Comparison of ENCODE assay signal across 14 cellular contexts in the genomic region with DNA sequence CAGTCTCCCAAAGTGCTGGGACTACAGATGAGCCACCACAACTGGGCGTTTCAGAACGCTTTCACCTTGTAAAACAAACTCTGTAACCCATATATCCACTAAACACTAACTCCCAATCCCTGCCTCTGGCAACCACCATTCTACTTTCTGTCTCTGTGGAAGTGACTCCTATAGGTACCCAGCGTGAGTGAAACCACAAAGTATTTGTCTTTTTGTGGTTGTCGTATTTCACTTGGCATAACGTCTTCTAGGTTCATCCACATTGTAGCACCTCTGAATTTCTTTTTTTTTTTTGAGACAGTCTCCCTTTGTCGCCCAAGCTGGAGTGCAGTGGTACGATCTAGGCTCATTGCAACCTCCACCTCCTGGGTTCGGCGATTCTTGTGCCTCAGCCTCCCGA. TPM values are rescaled to one million over a fixed set of nuclear protein-coding genes. Genes with fewer than 3 reads are reported as not detected.
DNase-seq lines count a peak whose midpoint lies in the region; ATAC-seq, FAIRE-seq and TF ChIP-seq lines count a peak whose summit lies in the region.
"Had no signal": no experiment of that assay in that cellular context is flagged by ENCODE, and none has a peak within 500 bp of the region (broad histone marks: within the 10 kb centered on the region; RNA-seq: fewer than 3 reads in every experiment).

No MANE protein-coding gene starts in this region.

- H3K27ac ChIP-seq in VCaP, result peak overlapping the region; percentile 42
- H3K27ac ChIP-seq: right atrium auricular region had no signal

- no peaks in the 10 kb centered on the region for H3K27me3 ChIP-seq in GM06990 (replicated peaks; ENCODE audit: control insufficient read depth, insufficient read depth, low read length)
- H3K27me3 ChIP-seq: right atrium auricular region had no signal

- ATAC-seq in GM21825 (IDR thresholded peaks at IDR 0.05; ENCODE audit: unreplicated experiment), result no peak

- H3K27me3 Mint-ChIP-seq in CD14-positive monocyte (ENCODE audit: low read depth in 3 of 3) (peaks cover 0 to 3% (median 2%) of the 10 kb centered on the region in 3 donors), immature natural killer cell (ENCODE audit: low read depth in 3 of 3) (peaks cover 2 to 5% (median 2%) of the 10 kb centered on the region in 3 donors)

- peaks cover 2% of the 10 kb centered on the region; the same call in 1 of the 2 replicates for H3K36me3 ChIP-seq in GM06990 (ENCODE audit: control insufficient read depth, insufficient read depth, low read length)
- H3K36me3 ChIP-seq: right atrium auricular region had no signal

- TF ChIP-seq CTCF in CD14-positive monocyte (IDR thresholded peaks at IDR 0.05) (no peak), GM06990 (IDR thresholded peaks at IDR 0.05; ENCODE audit: insufficient read depth, low read length, poor library complexity, severe bottlenecking) (no peak), VCaP (conservative IDR thresholded peaks at IDR 0.05) (no peak)

- no peak for TF ChIP-seq POLR2A in H54 (IDR thresholded peaks at IDR 0.05; ENCODE audit: low read depth, low read length)

- FAIRE-seq in H54 (lab: Jason Lieb, UNC), result no peak
- FAIRE-seq: frontal cortex, kidney had no signal

- peaks cover 78% of the 10 kb centered on the region for H3K4me1 Mint-ChIP-seq in CD14-positive monocyte
- H3K4me1 Mint-ChIP-seq in immature natural killer cell, result peaks cover 97 to 100% of the 10 kb centered on the region in 2 donors

- intact Hi-C loops in CD14-positive monocyte (cut with micrococcal nuclease), result loop anchor here in 1 of 2 donors (10.0 kb wide), 1 partner anchor 47 kb away; a partner anchor contains a TSS

- H3K4me3 Mint-ChIP-seq in CD14-positive monocyte (no peak overlapping the region), immature natural killer cell (peak overlapping the region; percentile 47 to 83 (median 62))

- H3K9me3 Mint-ChIP-seq in CD14-positive monocyte (no peaks in the 10 kb centered on the region), immature natural killer cell (no peaks in the 10 kb centered on the region)

- DNase-seq in CD14-positive monocyte (ENCODE audit: low spot score) (no peak), GM06990 (ENCODE audit: extremely low read depth, insufficient read length) (no peak), immature natural killer cell (no peak), NCI-H146 treated with DMSO at 0.1 percent for 48 hours (lab: John Stamatoyannopoulos, UW; ENCODE audit: unreplicated experiment) (no peak), H54 (ENCODE audit: insufficient read length, low spot score) (no peak), NCI-H2196 treated with DMSO at 0.1 percent for 48 hours (lab: John Stamatoyannopoulos, UW; ENCODE audit: unreplicated experiment) (no peak)
- DNase-seq: anterior cingulate cortex, kidney, NCI-H1436 treated with DMSO at 0.1 percent for 48 hours, NCI-H748 treated with DMSO at 0.1 percent for 48 hours had no signal

- H3K36me3 Mint-ChIP-seq in CD14-positive monocyte (peaks cover 0 to 7% of the 10 kb centered on the region in 2 donors), immature natural killer cell (no peaks in the 10 kb centered on the region)

- H3K27ac Mint-ChIP-seq in CD14-positive monocyte, result peak overlapping the region in 6 of 7 donors; percentile 0 to 84 (median 54)
- H3K27ac Mint-ChIP-seq in immature natural killer cell, result peak overlapping the region; percentile 45 to 89 (median 72)

- peak overlapping the region; percentile 27 for H3K4me3 ChIP-seq in GM06990 (replicated peaks; ENCODE audit: low read depth, low read length)
- H3K4me3 ChIP-seq: right atrium auricular region had no signal

RNA-seq across cellular contexts. Expression of a gene that starts 44.8 kb away (rescaled TPM):
- polyA plus RNA-seq in CD14-positive monocyte (1 to 10 TPM; 3.7 to 4.2 TPM), immature natural killer cell (10 to 100 TPM in 1 of 3 donors, 1 to 10 TPM in 2; 4.3 to 16.7 (median 7.0) TPM)

RNA-seq across cellular contexts. Expression of a gene that starts 55.2 kb away (rescaled TPM):
- polyA plus RNA-seq in CD14-positive monocyte (1 to 10 TPM in 1 of 2 donors, under 1 TPM in 1; 0.23 to 1.5 TPM), immature natural killer cell (not detected)

Comparison
In these comparisons a context has a peak if more than half of its experiments do, and no peak if none do; other contexts are left out.
1. H3K4me3 Mint-ChIP-seq: peak in immature natural killer cell (5 of 5); none in CD14-positive monocyte (0 of 2).